In genomic region chr18:78717766-78718150, GRCh38 we compare ENCODE assay signal across 1 cellular context.
TF ChIP-seq lines count a peak whose summit lies in the region.

No MANE protein-coding gene starts in this region.

TF ChIP-seq in H1, 55 proteins besides CTCF, POLR2A, EP300 and RAD21 (continued from another document):
- TF ChIP-seq TAF7 (optimal IDR thresholded peaks at IDR 0.05; ENCODE audit: borderline replicate concordance, low read depth, low read length) (no peak), CBX5 (IDR thresholded peaks at IDR 0.05; ENCODE audit: low read depth, low read length) (no peak), NANOG (IDR thresholded peaks at IDR 0.05; ENCODE audit: insufficient read depth, low read depth, low read length, poor library complexity, severe bottlenecking) (no peak), SRF (IDR thresholded peaks at IDR 0.05; ENCODE audit: low read depth, low read length) (no peak), ATF3 (IDR thresholded peaks at IDR 0.05; ENCODE audit: insufficient read depth, low read depth, low read length) (no peak), YY1 (IDR thresholded peaks at IDR 0.05; ENCODE audit: low read depth, low read length) (no peak), SIN3A (conservative IDR thresholded peaks at IDR 0.05 in 1 of 2, IDR thresholded peaks at IDR 0.05 in 1 of 2; ENCODE audit: low read depth in 1 of 2, low read length in 2 of 2) (no peak), EGR1 (IDR thresholded peaks at IDR 0.05; ENCODE audit: borderline replicate concordance, low read depth, low read length) (no peak)
